Comparison of ENCODE assay signal across 19 cellular contexts in genomic region chr4:74284074-74284473, GRCh38. TPM values are rescaled to one million over a fixed set of nuclear protein-coding genes. Genes with fewer than 3 reads are reported as not detected.
DNase-seq lines count a peak whose midpoint lies in the region; ATAC-seq, FAIRE-seq and TF ChIP-seq lines count a peak whose summit lies in the region.
"Had no signal": no experiment of that assay in that cellular context is flagged by ENCODE, and none has a peak within 500 bp of the region (broad histone marks: within the 10 kb centered on the region; RNA-seq: fewer than 3 reads in every experiment).

No MANE protein-coding gene starts in this region.

- no peak overlapping the region for H2AFZ ChIP-seq in hepatocyte

- 81% methylated on average over 3 of the region's 3 CpGs for WGBS in hepatocyte (ENCODE audit: low lambda C conversion rate, missing lambda C conversion rate)

- no peaks in the 10 kb centered on the region for H3K4me1 ChIP-seq in hepatocyte (ENCODE audit: insufficient read depth)
- H3K4me1 ChIP-seq: uterus had no signal

- ATAC-seq in HG03108 (IDR thresholded peaks at IDR 0.05; ENCODE audit: unreplicated experiment): no peak
- ATAC-seq: left lobe of liver; naive thymus-derived CD4-positive, alpha-beta T cell had no signal

- H3K79me2 ChIP-seq in hepatocyte: no peaks in the 10 kb centered on the region

- H3K27me3 ChIP-seq in bronchial epithelial cell (ENCODE audit: control insufficient read depth, insufficient read depth, low read length) (no peaks in the 10 kb centered on the region), hepatocyte (no peaks in the 10 kb centered on the region)
- H3K27me3 ChIP-seq: uterus had no signal

- H3K4me3 ChIP-seq in bronchial epithelial cell (ENCODE audit: low read depth, low read length) (no peak overlapping the region), hepatocyte (no peak overlapping the region)
- H3K4me3 ChIP-seq: uterus had no signal

- no peak overlapping the region for H3K4me2 ChIP-seq in hepatocyte

- no peak for TF ChIP-seq POLR2A in GM12892 (IDR thresholded peaks at IDR 0.05; ENCODE audit: low read depth, low read length)

- H3K27ac ChIP-seq in hepatocyte: no peak overlapping the region
- H3K27ac ChIP-seq: C4-2B, uterus had no signal

- FAIRE-seq in bronchial epithelial cell (lab: Jason Lieb, UNC): no peak
- no peak for FAIRE-seq in GM12892 (lab: Jason Lieb, UNC)

- DNase-seq in AG20443 (ENCODE audit: low spot score) (peak; percentile 28), NCI-H226 (peak; percentile 61), bronchial epithelial cell (ENCODE audit: low read depth) (peak; percentile 47), kidney glomerular epithelial cell (lab: John Stamatoyannopoulos, UW) (peak; percentile 63), GM12892 (ENCODE audit: insufficient read length) (no peak), hepatocyte (ENCODE audit: low spot score) (no peak), NCI-H1436 treated with DMSO at 0.1 percent for 48 hours (lab: John Stamatoyannopoulos, UW) (no peak)
- DNase-seq: activated T-cell treated with anti-CD3 and anti-CD28 coated beads, Interleukin-2, amount 50 U/mL, for 24 hours; H9; naive thymus-derived CD4-positive, alpha-beta T cell; NCI-H2171 treated with DMSO at 0.1 percent for 48 hours; retina; stimulated activated CD4-positive, alpha-beta T cell treated with anti-CD3 and anti-CD28 coated beads, Interleukin-2, amount 100 ng/mL, for 48 hours; uterus had no signal

- H3K9me3 ChIP-seq in hepatocyte (ENCODE audit: low read depth): no peaks in the 10 kb centered on the region
- H3K9me3 ChIP-seq: uterus had no signal

- TF ChIP-seq CTCF in bronchial epithelial cell (IDR thresholded peaks at IDR 0.05; ENCODE audit: insufficient read depth, low read length, severe bottlenecking): no peak
- TF ChIP-seq CTCF in hepatocyte (IDR thresholded peaks at IDR 0.05; ENCODE audit: poor library complexity): no peak

- no peaks in the 10 kb centered on the region for H3K9me2 ChIP-seq in hepatocyte (replicated peaks; ENCODE audit: insufficient read depth)

- H3K36me3 ChIP-seq in bronchial epithelial cell (ENCODE audit: control insufficient read depth, insufficient read depth, low read length) (no peaks in the 10 kb centered on the region), hepatocyte (replicated peaks; ENCODE audit: insufficient read depth, low read depth) (no peaks in the 10 kb centered on the region)
- H3K36me3 ChIP-seq: uterus had no signal

- no peaks in the 10 kb centered on the region for H4K20me1 ChIP-seq in hepatocyte (ENCODE audit: insufficient read depth, poor library complexity, severe bottlenecking)

RNA-seq across cellular contexts. Expression of gene EPGN, which starts 24.2 kb away (rescaled TPM):
- 7.9 and 129 TPM in 2 replicates for total RNA-seq in bronchial epithelial cell
- polyA plus RNA-seq in GM12892 (2012; ENCODE audit: missing spikeins): not detected
- total RNA-seq in hepatocyte: 0.56 and 1.2 TPM in 2 replicates
- 0.24 and 2.2 TPM in 2 replicates for polyA plus RNA-seq in hepatocyte
- total RNA-seq: dermis microvascular lymphatic vessel endothelial cell, G401, H9, left lobe of liver had no signal

Comparison
In these comparisons a context has a peak if more than half of its experiments do, and no peak if none do; other contexts are left out.
1. DNase-seq: peak in AG20443 (single experiment), NCI-H226 (single experiment), bronchial epithelial cell (single experiment) and kidney glomerular epithelial cell (single experiment); none in GM12892 (single experiment), hepatocyte (single experiment) and NCI-H1436 treated with DMSO at 0.1 percent for 48 hours (single experiment).